8 cellular contexts compared by ENCODE assay signal in genomic region chr2:190069936-190070696, GRCh38.
DNase-seq lines count a peak whose midpoint lies in the region; ATAC-seq, FAIRE-seq and TF ChIP-seq lines count a peak whose summit lies in the region.

No MANE protein-coding gene starts in this region.

- no peak for TF ChIP-seq POLR2A in H54 (IDR thresholded peaks at IDR 0.05; ENCODE audit: low read depth, low read length)

- no peaks in the 10 kb centered on the region for H3K9me3 ChIP-seq in tibial artery

- H3K27me3 ChIP-seq in tibial artery: no peaks in the 10 kb centered on the region

- no peaks in the 10 kb centered on the region for H3K36me3 ChIP-seq in tibial artery

- no peak overlapping the region for H3K27ac ChIP-seq in tibial artery

- FAIRE-seq in H54 (lab: Jason Lieb, UNC): no peak

- peak; percentile 76 for ATAC-seq in HG03175 (IDR thresholded peaks at IDR 0.05; ENCODE audit: unreplicated experiment)

- peak; percentile 35 to 39 for TF ChIP-seq CTCF in tibial artery (IDR thresholded peaks at IDR 0.05)

- intact Hi-C loops in tibial artery (cut with DNase I; ENCODE audit: low total_unique reads): no loop called here

- H3K4me1 ChIP-seq in tibial artery: peaks cover 0 to 7% (median 0%) of the 10 kb centered on the region in 4 donors

- no peak overlapping the region for H3K4me3 ChIP-seq in tibial artery

- DNase-seq in stimulated activated CD4-positive, alpha-beta T cell treated with anti-CD3 and anti-CD28 coated beads, Interleukin-2, amount 100 ng/mL, for 48 hours: peak; percentile 8 to 24
- DNase-seq in stimulated activated CD4-positive, alpha-beta T cell treated with anti-CD3 and anti-CD28 coated beads, Interleukin-4, amount 100 ng/mL, for 1 hour: no peak
- DNase-seq in NCI-H510A (lab: John Stamatoyannopoulos, UW) (peak; percentile 6), amniotic stem cell (lab: John Stamatoyannopoulos, UW) (peak; percentile 51), iris pigment epithelial cell (ENCODE audit: low read depth) (peak; percentile 72), tibial artery (no peak), H54 (ENCODE audit: insufficient read length, low spot score) (no peak)

Comparison
In these comparisons a context has a peak if more than half of its experiments do, and no peak if none do; other contexts are left out.
1. DNase-seq: peak in stimulated activated CD4-positive, alpha-beta T cell treated with anti-CD3 and anti-CD28 coated beads, Interleukin-2, amount 100 ng/mL, for 48 hours (2 of 2), NCI-H510A (single experiment), amniotic stem cell (single experiment) and iris pigment epithelial cell (single experiment); none in stimulated activated CD4-positive, alpha-beta T cell treated with anti-CD3 and anti-CD28 coated beads, Interleukin-4, amount 100 ng/mL, for 1 hour (single experiment), tibial artery (0 of 2) and H54 (single experiment).